In genomic region chr6:118284736-118285360, GRCh38 we compare ENCODE assay signal across 11 cellular contexts.
DNase-seq lines count a peak whose midpoint lies in the region; ATAC-seq and TF ChIP-seq lines count a peak whose summit lies in the region.
"Had no signal": no experiment of that assay in that cellular context is flagged by ENCODE, and none has a peak within 500 bp of the region (broad histone marks: within the 10 kb centered on the region; RNA-seq: fewer than 3 reads in every experiment).

No MANE protein-coding gene starts in this region.

- in situ Hi-C loops in mammary epithelial cell (cut with MboI; ENCODE audit: low sequenced_read_pairs in 2 of 2): loop anchor here (5.0 to 25.0 kb wide), 5 partner anchors 227 to 520 kb away; no protein-coding TSS in a partner anchor

- WGBS in mammary epithelial cell (ENCODE audit: low coverage, missing lambda C conversion rate): 87% methylated on average over 5 of the region's 5 CpGs
- WGBS in adrenal gland, 4 donors: 61 to 71% (median 65%) methylated on average over 5 of the region's 5 CpGs
- WGBS in right cardiac atrium: 68% methylated on average over 5 of the region's 5 CpGs

- H3K4me3 ChIP-seq in mammary epithelial cell (replicated peaks in 1 of 3; ENCODE audit: insufficient read depth in 1 of 3, low read depth in 2 of 3, low read length in 3 of 3): no peak overlapping the region
- no peak overlapping the region for H3K4me3 ChIP-seq in adrenal gland
- H3K4me3 ChIP-seq in right cardiac atrium (ENCODE audit: low read length): no peak overlapping the region

- peak in 1 of 2 donors; percentile 51 for ATAC-seq in right cardiac atrium
- ATAC-seq in GM19035 (IDR thresholded peaks at IDR 0.05; ENCODE audit: unreplicated experiment): no peak
- ATAC-seq in activated CD4-positive, alpha-beta T cell treated with anti-CD3 and anti-CD28 coated beads for 36 hours: no peak
- ATAC-seq in CD4-positive, alpha-beta T cell (ENCODE audit: poor library complexity): no peak

- intact Hi-C loops in MCF 10A (cut with micrococcal nuclease): loop anchor here (1.0 to 10.0 kb wide), 9 partner anchors 224 to 826 kb away; no protein-coding TSS in a partner anchor
- intact Hi-C loops in mammary epithelial cell (cut with micrococcal nuclease): loop anchor here (1.0 to 10.0 kb wide), 9 partner anchors 224 to 680 kb away; partner anchors contain the start of gene ASF1A
- intact Hi-C loops in adrenal gland (cut with DNase I): loop anchor here (5.0 to 10.0 kb wide), 6 partner anchors 220 to 520 kb away; no protein-coding TSS in a partner anchor
- intact Hi-C loops in right cardiac atrium (cut with DNase I): loop anchor here (2.0 to 10.0 kb wide), 8 partner anchors 222 to 490 kb away; no protein-coding TSS in a partner anchor
- intact Hi-C loops in activated CD4-positive, alpha-beta T cell treated with anti-CD3 and anti-CD28 coated beads for 36 hours (cut with DNase I, micrococcal nuclease): loop anchor here (1.0 to 10.0 kb wide), 12 partner anchors 222 to 827 kb away; partner anchors contain the start of gene ASF1A (in 1 of the 2)
- intact Hi-C loops in CD4-positive, alpha-beta T cell (cut with DNase I, micrococcal nuclease): loop anchor here (1.0 to 5.0 kb wide), 10 partner anchors 266 to 825 kb away; partner anchors contain the start of gene ASF1A (in 1 of the 2)

- H3K27ac Mint-ChIP-seq in MCF 10A (ENCODE audit: low read depth, unreplicated experiment): no peak overlapping the region
- no peak overlapping the region for H3K27ac Mint-ChIP-seq in activated CD4-positive, alpha-beta T cell treated with anti-CD3 and anti-CD28 coated beads for 36 hours
- no peak overlapping the region for H3K27ac Mint-ChIP-seq in CD4-positive, alpha-beta T cell
- H3K27ac Mint-ChIP-seq: activated CD4-positive, alpha-beta T cell treated with anti-CD3 and anti-CD28 coated beads, Interleukin-2, amount 10 ng/mL, durations not matched to agents 24 days and 14 days had no signal

- no peaks in the 10 kb centered on the region for H3K4me1 ChIP-seq in mammary epithelial cell (ENCODE audit: insufficient read depth, low read length)
- no peaks in the 10 kb centered on the region for H3K4me1 ChIP-seq in adrenal gland (replicated peaks in 1 of 2)
- peaks cover 2% of the 10 kb centered on the region for H3K4me1 ChIP-seq in right cardiac atrium (ENCODE audit: control insufficient read depth, insufficient read depth, low read length)

- H3K27ac ChIP-seq in mammary epithelial cell (ENCODE audit: insufficient read depth, low read depth, low read length) (no peak overlapping the region), adrenal gland (no peak overlapping the region), right cardiac atrium (ENCODE audit: low read length) (peak overlapping the region; percentile 48)
- no peak overlapping the region for H3K27ac ChIP-seq in CD4-positive, alpha-beta T cell (ENCODE audit: low read depth, low read length)
- H3K27ac ChIP-seq: epithelial cell of prostate had no signal

- dilution Hi-C loops in mammary epithelial cell (cut with HindIII; ENCODE audit: low sequenced_read_pairs): no loop called here

- TF ChIP-seq CTCF in MCF 10A (IDR thresholded peaks at IDR 0.05; ENCODE audit: unreplicated experiment): peak; percentile 29
- TF ChIP-seq CTCF in mammary epithelial cell (conservative IDR thresholded peaks at IDR 0.05 in 1 of 2, IDR thresholded peaks at IDR 0.05 in 1 of 2; ENCODE audit: extremely low read depth in 1 of 2, insufficient read depth in 1 of 2, low read depth in 1 of 2, low read length in 2 of 2): peak in 1 of 2 donors; percentile 39
- TF ChIP-seq CTCF in adrenal gland (IDR thresholded peaks at IDR 0.05): peak; percentile 30 to 62 (median 55)
- no peak for TF ChIP-seq CTCF in CD4-positive, alpha-beta T cell (IDR thresholded peaks at IDR 0.05)

- peak; percentile 30 for DNase-seq in MCF 10A (ENCODE audit: unreplicated experiment)
- no peak for DNase-seq in mammary epithelial cell
- DNase-seq in adrenal gland: no peak
- DNase-seq in right cardiac atrium: no peak
- no peak for DNase-seq in NCI-H82 treated with DMSO at 0.1 percent for 48 hours (lab: John Stamatoyannopoulos, UW; ENCODE audit: unreplicated experiment)
- DNase-seq in activated CD4-positive, alpha-beta T cell treated with anti-CD3 and anti-CD28 coated beads for 36 hours: no peak
- DNase-seq in CD4-positive, alpha-beta T cell: no peak
- DNase-seq: activated CD4-positive, alpha-beta T cell treated with anti-CD3 and anti-CD28 coated beads, Interleukin-2, amount 10 ng/mL, durations not matched to agents 24 days and 14 days; retina had no signal

- H2AFZ ChIP-seq in mammary epithelial cell (ENCODE audit: low read depth, low read length): no peak overlapping the region

- H3K9me3 Mint-ChIP-seq in MCF 10A (ENCODE audit: unreplicated experiment): no peaks in the 10 kb centered on the region
- H3K9me3 Mint-ChIP-seq in activated CD4-positive, alpha-beta T cell treated with anti-CD3 and anti-CD28 coated beads for 36 hours (ENCODE audit: low read depth): no peaks in the 10 kb centered on the region
- no peaks in the 10 kb centered on the region for H3K9me3 Mint-ChIP-seq in CD4-positive, alpha-beta T cell
- H3K9me3 Mint-ChIP-seq: activated CD4-positive, alpha-beta T cell treated with anti-CD3 and anti-CD28 coated beads, Interleukin-2, amount 10 ng/mL, durations not matched to agents 24 days and 14 days had no signal

- no peak for TF ChIP-seq POLR2A in adrenal gland (IDR thresholded peaks at IDR 0.05)

- no peaks in the 10 kb centered on the region for H4K20me1 ChIP-seq in mammary epithelial cell (ENCODE audit: insufficient read depth, low read length)

- peaks cover 11% of the 10 kb centered on the region for H3K27me3 Mint-ChIP-seq in MCF 10A (ENCODE audit: insufficient read depth, unreplicated experiment)
- peaks cover 4% of the 10 kb centered on the region for H3K27me3 Mint-ChIP-seq in activated CD4-positive, alpha-beta T cell treated with anti-CD3 and anti-CD28 coated beads for 36 hours
- H3K27me3 Mint-ChIP-seq in CD4-positive, alpha-beta T cell: peaks cover 11% of the 10 kb centered on the region

- H3K9me3 ChIP-seq in mammary epithelial cell (replicated peaks; ENCODE audit: insufficient read depth, low read length) (no peaks in the 10 kb centered on the region), adrenal gland (replicated peaks in 1 of 3) (no peaks in the 10 kb centered on the region), right cardiac atrium (ENCODE audit: control insufficient read depth, low read length) (no peaks in the 10 kb centered on the region)
- no peaks in the 10 kb centered on the region for H3K9me3 ChIP-seq in CD4-positive, alpha-beta T cell (ENCODE audit: control insufficient read depth, low read length)

- no peaks in the 10 kb centered on the region for H3K36me3 Mint-ChIP-seq in MCF 10A (ENCODE audit: insufficient read depth, unreplicated experiment)
- no peaks in the 10 kb centered on the region for H3K36me3 Mint-ChIP-seq in activated CD4-positive, alpha-beta T cell treated with anti-CD3 and anti-CD28 coated beads for 36 hours (ENCODE audit: low read depth)
- no peaks in the 10 kb centered on the region for H3K36me3 Mint-ChIP-seq in CD4-positive, alpha-beta T cell (ENCODE audit: low read depth)

- H3K4me2 ChIP-seq in mammary epithelial cell (ENCODE audit: insufficient read depth, low read depth, low read length): no peak overlapping the region

- POLR2A ChIA-PET in MCF 10A (lab: Yijun Ruan, JAX): interaction anchor here (0.7 to 1.9 kb wide), 2 partner anchors 106 to 296 kb away, joined by 4 to 6 read pairs; no protein-coding TSS in a partner anchor
- POLR2A ChIA-PET in activated CD4-positive, alpha-beta T cell treated with anti-CD3 and anti-CD28 coated beads for 36 hours (lab: Charles Lee): interaction anchor here (0.6 kb wide), 1 partner anchor 892 kb away, joined by 3 read pairs; no protein-coding TSS in a partner anchor
- POLR2A ChIA-PET in CD4-positive, alpha-beta T cell (lab: Charles Lee): interaction anchor here (0.7 kb wide), 1 partner anchor 209 kb away, joined by 3 read pairs; no protein-coding TSS in a partner anchor

- BruUV-seq in MCF 10A (replicated peaks; lab: Mats Ljungman, UMichigan) (no TSS peak), mammary epithelial cell (replicated peaks; lab: Mats Ljungman, UMichigan) (no TSS peak)

- no peak overlapping the region for H3K4me3 Mint-ChIP-seq in MCF 10A (ENCODE audit: unreplicated experiment)
- no peak overlapping the region for H3K4me3 Mint-ChIP-seq in activated CD4-positive, alpha-beta T cell treated with anti-CD3 and anti-CD28 coated beads for 36 hours
- H3K4me3 Mint-ChIP-seq in CD4-positive, alpha-beta T cell: no peak overlapping the region
- H3K4me3 Mint-ChIP-seq: activated CD4-positive, alpha-beta T cell treated with anti-CD3 and anti-CD28 coated beads, Interleukin-2, amount 10 ng/mL, durations not matched to agents 24 days and 14 days had no signal

- H3K36me3 ChIP-seq in mammary epithelial cell (ENCODE audit: insufficient read depth, low read length) (no peaks in the 10 kb centered on the region), adrenal gland (replicated peaks in 1 of 2) (no peaks in the 10 kb centered on the region)

- no peaks in the 10 kb centered on the region for H3K27me3 ChIP-seq in mammary epithelial cell (ENCODE audit: insufficient read depth, low read length)
- no peaks in the 10 kb centered on the region for H3K27me3 ChIP-seq in adrenal gland
- no peaks in the 10 kb centered on the region for H3K27me3 ChIP-seq in right cardiac atrium (ENCODE audit: control insufficient read depth, insufficient read depth)
- H3K27me3 ChIP-seq in CD4-positive, alpha-beta T cell (ENCODE audit: control insufficient read depth, insufficient read depth, low read length): peaks cover 3% of the 10 kb centered on the region

- CTCF ChIA-PET in MCF 10A (lab: Yijun Ruan, JAX): interaction anchor here (0.6 to 5.8 kb wide), 37 partner anchors 8 to 516 kb away, joined by 3 to 45 read pairs (median 5); no protein-coding TSS in a partner anchor
- CTCF ChIA-PET in mammary epithelial cell (lab: Charles Lee; ENCODE audit: low non-redundant PET): interaction anchor here (0.7 kb wide), 1 partner anchor 25 kb away, joined by 5 read pairs; no protein-coding TSS in a partner anchor
- CTCF ChIA-PET in activated CD4-positive, alpha-beta T cell treated with anti-CD3 and anti-CD28 coated beads for 36 hours (lab: Charles Lee): interaction anchor here (0.8 to 1.5 kb wide), 5 partner anchors 83 to 1164 kb away, joined by 3 to 4 read pairs (median 4); no protein-coding TSS in a partner anchor
- CTCF ChIA-PET in CD4-positive, alpha-beta T cell (lab: Charles Lee): no interaction called here

- no peaks in the 10 kb centered on the region for H3K79me2 ChIP-seq in mammary epithelial cell (ENCODE audit: insufficient read depth, low read length)

- H3K4me1 Mint-ChIP-seq in MCF 10A (ENCODE audit: insufficient read depth, unreplicated experiment): peaks cover 5% of the 10 kb centered on the region
- H3K4me1 Mint-ChIP-seq in activated CD4-positive, alpha-beta T cell treated with anti-CD3 and anti-CD28 coated beads for 36 hours: peaks cover 2% of the 10 kb centered on the region
- no peaks in the 10 kb centered on the region for H3K4me1 Mint-ChIP-seq in CD4-positive, alpha-beta T cell (ENCODE audit: low read depth)

- no peak overlapping the region for H3K9ac ChIP-seq in mammary epithelial cell (ENCODE audit: insufficient read depth, low read length)
